In genomic region chr2:84816426-84817026, GRCh38 we compare ENCODE assay signal across 10 cellular contexts.
DNase-seq lines count a peak whose midpoint lies in the region; ATAC-seq lines count a peak whose summit lies in the region.
"Had no signal": no experiment of that assay in that cellular context is flagged by ENCODE, and none has a peak within 500 bp of the region (broad histone marks: within the 10 kb centered on the region; RNA-seq: fewer than 3 reads in every experiment).

No MANE protein-coding gene starts in this region.

- H3K4me1 Mint-ChIP-seq in activated CD4-positive, alpha-beta T cell treated with anti-CD3 and anti-CD28 coated beads, Interleukin-2, amount 10 ng/mL, durations not matched to agents 24 days and 14 days = peaks cover 34% of the 10 kb centered on the region
- peaks cover 31 to 81% (median 76%) of the 10 kb centered on the region in 4 donors for H3K4me1 Mint-ChIP-seq in naive thymus-derived CD8-positive, alpha-beta T cell

- peak overlapping the region; percentile 56 for H3K27ac Mint-ChIP-seq in activated CD4-positive, alpha-beta T cell treated with anti-CD3 and anti-CD28 coated beads, Interleukin-2, amount 10 ng/mL, durations not matched to agents 24 days and 14 days
- peak overlapping the region in 9 of 10 donors; percentile 46 to 87 (median 72) for H3K27ac Mint-ChIP-seq in naive thymus-derived CD8-positive, alpha-beta T cell

- DNase-seq in activated CD4-positive, alpha-beta T cell treated with anti-CD3 and anti-CD28 coated beads, Interleukin-2, amount 10 ng/mL, durations not matched to agents 24 days and 14 days = no peak
- no peak for DNase-seq in activated CD4-positive, alpha-beta T cell treated with anti-CD3 and anti-CD28 coated beads for 1 hour
- no peak for DNase-seq in naive thymus-derived CD8-positive, alpha-beta T cell
- no peak for DNase-seq in iPS-NIHi11 (ENCODE audit: low spot score)
- no peak for DNase-seq in NCI-H2029 treated with DMSO at 0.1 percent for 48 hours (lab: John Stamatoyannopoulos, UW)
- no peak for DNase-seq in SKM-1 (lab: John Stamatoyannopoulos, UW; ENCODE audit: unreplicated experiment)
- DNase-seq: spleen had no signal

- ATAC-seq in GM21528 (IDR thresholded peaks at IDR 0.05; ENCODE audit: low FRiP score, unreplicated experiment) = peak; percentile 78
- ATAC-seq in HG03175 (IDR thresholded peaks at IDR 0.05; ENCODE audit: unreplicated experiment) = peak; percentile 66
- ATAC-seq in naive thymus-derived CD8-positive, alpha-beta T cell = no peak
- ATAC-seq: HepG2 had no signal

- no peaks in the 10 kb centered on the region for H3K27me3 Mint-ChIP-seq in activated CD4-positive, alpha-beta T cell treated with anti-CD3 and anti-CD28 coated beads, Interleukin-2, amount 10 ng/mL, durations not matched to agents 24 days and 14 days
- H3K27me3 Mint-ChIP-seq in naive thymus-derived CD8-positive, alpha-beta T cell = no peaks in the 10 kb centered on the region

- H3K4me3 Mint-ChIP-seq in activated CD4-positive, alpha-beta T cell treated with anti-CD3 and anti-CD28 coated beads, Interleukin-2, amount 10 ng/mL, durations not matched to agents 24 days and 14 days = peak overlapping the region; percentile 9
- H3K4me3 Mint-ChIP-seq in naive thymus-derived CD8-positive, alpha-beta T cell = peak overlapping the region in 4 of 10 donors; percentile 3 to 30 (median 19)

- intact Hi-C loops in activated CD4-positive, alpha-beta T cell treated with anti-CD3 and anti-CD28 coated beads, Interleukin-2, amount 10 ng/mL, durations not matched to agents 24 days and 14 days (cut with micrococcal nuclease) = loop anchor here (1.0 to 5.0 kb wide), 5 partner anchors 16 to 111 kb away; partner anchors contain the start of gene TRABD2A

- POLR2A ChIA-PET in naive thymus-derived CD8-positive, alpha-beta T cell (lab: Charles Lee) = interaction anchor here (1.3 kb wide), 1 partner anchor 25 kb away, joined by 3 read pairs; no protein-coding TSS in a partner anchor

- peaks cover 3% of the 10 kb centered on the region for H3K9me3 Mint-ChIP-seq in activated CD4-positive, alpha-beta T cell treated with anti-CD3 and anti-CD28 coated beads, Interleukin-2, amount 10 ng/mL, durations not matched to agents 24 days and 14 days
- H3K9me3 Mint-ChIP-seq in naive thymus-derived CD8-positive, alpha-beta T cell = no peaks in the 10 kb centered on the region

- peaks cover 15% of the 10 kb centered on the region for H3K36me3 Mint-ChIP-seq in activated CD4-positive, alpha-beta T cell treated with anti-CD3 and anti-CD28 coated beads, Interleukin-2, amount 10 ng/mL, durations not matched to agents 24 days and 14 days (ENCODE audit: low read depth)
- H3K36me3 Mint-ChIP-seq in naive thymus-derived CD8-positive, alpha-beta T cell = peaks cover 0 to 11% (median 9%) of the 10 kb centered on the region in 3 donors

Comparison
In these comparisons a context has a peak if more than half of its experiments do, and no peak if none do; other contexts are left out.
1. ATAC-seq: peak in GM21528 (single experiment) and HG03175 (single experiment); none in naive thymus-derived CD8-positive, alpha-beta T cell (0 of 2).